Comparison of ENCODE assay signal across 8 cellular contexts in genomic region chr10:98268694-98269386, GRCh38. TPM values are rescaled to one million over a fixed set of nuclear protein-coding genes. Genes with fewer than 3 reads are reported as not detected.
DNase-seq lines count a peak whose midpoint lies in the region; FAIRE-seq and TF ChIP-seq lines count a peak whose summit lies in the region.

No MANE protein-coding gene starts in this region.

- H3K27ac ChIP-seq in layer of hippocampus (ENCODE audit: low read depth, low read length) = peak overlapping the region; percentile 46
- no peak overlapping the region for H3K27ac ChIP-seq in small intestine (ENCODE audit: low read depth in 1 of 2, low read length in 1 of 2)

- no peak overlapping the region for H3K27ac Mint-ChIP-seq in activated naive CD8-positive, alpha-beta T cell
- H3K27ac Mint-ChIP-seq in type B pancreatic cell = peak overlapping the region; percentile 48

- DNase-seq in activated CD8-positive, alpha-beta memory T cell treated with anti-CD3 and anti-CD28 coated beads, Interleukin-2, amount 50 U/mL, for 48 hours = peak; percentile 42
- no peak for DNase-seq in activated CD8-positive, alpha-beta memory T cell treated with anti-CD3 and anti-CD28 coated beads, Interleukin-2, amount 50 U/mL, for 4 hours
- DNase-seq in type B pancreatic cell (ENCODE audit: extremely low spot score, unreplicated experiment) (no peak), small intestine (no peak), C1 segment of cervical spinal cord (lab: John Stamatoyannopoulos, UW) (no peak)
- DNase-seq in effector CD8-positive, alpha-beta T cell (lab: John Stamatoyannopoulos, UW) = no peak

- H3K4me1 ChIP-seq in small intestine (ENCODE audit: control insufficient read depth in 2 of 2, insufficient read depth in 1 of 2, low read depth in 1 of 2, low read length in 1 of 2) = no peaks in the 10 kb centered on the region

- peaks cover 2% of the 10 kb centered on the region for H3K4me1 Mint-ChIP-seq in activated naive CD8-positive, alpha-beta T cell (ENCODE audit: low read depth)
- peaks cover 39% of the 10 kb centered on the region for H3K4me1 Mint-ChIP-seq in type B pancreatic cell (ENCODE audit: unreplicated experiment)

- peak overlapping the region; percentile 71 for H3K4me3 Mint-ChIP-seq in activated naive CD8-positive, alpha-beta T cell
- H3K4me3 Mint-ChIP-seq in type B pancreatic cell = peak overlapping the region; percentile 80

- WGBS in small intestine, 3 donors = 8 to 14% (median 8%) methylated on average over 16 of the region's 16 CpGs

- no peak for TF ChIP-seq CTCF in type B pancreatic cell (conservative IDR thresholded peaks at IDR 0.05)

- H3K27me3 Mint-ChIP-seq in activated naive CD8-positive, alpha-beta T cell = peaks cover 12% of the 10 kb centered on the region
- peaks cover 68% of the 10 kb centered on the region for H3K27me3 Mint-ChIP-seq in type B pancreatic cell

- FAIRE-seq in small intestine (lab: Jason Lieb, UNC) = no peak

- no peaks in the 10 kb centered on the region for H3K9me3 ChIP-seq in small intestine (ENCODE audit: control insufficient read depth, low read depth)

- H3K36me3 Mint-ChIP-seq in activated naive CD8-positive, alpha-beta T cell = no peaks in the 10 kb centered on the region
- H3K36me3 Mint-ChIP-seq in type B pancreatic cell = no peaks in the 10 kb centered on the region

- H3K9me3 Mint-ChIP-seq in activated naive CD8-positive, alpha-beta T cell (ENCODE audit: low read depth) = no peaks in the 10 kb centered on the region
- H3K9me3 Mint-ChIP-seq in type B pancreatic cell = no peaks in the 10 kb centered on the region

- H3K4me3 ChIP-seq in small intestine (ENCODE audit: low read depth in 1 of 2, low read length in 2 of 2) = peak overlapping the region in 1 of 2 donors; percentile 32

- no peaks in the 10 kb centered on the region for H3K27me3 ChIP-seq in layer of hippocampus (ENCODE audit: control insufficient read depth, insufficient read depth, low read length)
- H3K27me3 ChIP-seq in small intestine (ENCODE audit: control insufficient read depth in 2 of 2, insufficient read depth in 2 of 2, low read length in 2 of 2) = peaks cover 0 to 2% of the 10 kb centered on the region in 2 donors

- no peaks in the 10 kb centered on the region for H3K36me3 ChIP-seq in small intestine (ENCODE audit: control insufficient read depth in 2 of 2, insufficient read depth in 2 of 2, low read length in 2 of 2)

RNA-seq across cellular contexts. Expression of gene LOXL4, which starts 0.8 kb away (rescaled TPM):
- 40.5 and 59.4 TPM in 2 replicates for total RNA-seq in type B pancreatic cell (ENCODE audit: low replicate concordance)
- polyA plus RNA-seq in small intestine = under 1 TPM in 2 of 3 donors, not detected in 1; 0.27 to 0.72 TPM
